In the genomic region with DNA sequence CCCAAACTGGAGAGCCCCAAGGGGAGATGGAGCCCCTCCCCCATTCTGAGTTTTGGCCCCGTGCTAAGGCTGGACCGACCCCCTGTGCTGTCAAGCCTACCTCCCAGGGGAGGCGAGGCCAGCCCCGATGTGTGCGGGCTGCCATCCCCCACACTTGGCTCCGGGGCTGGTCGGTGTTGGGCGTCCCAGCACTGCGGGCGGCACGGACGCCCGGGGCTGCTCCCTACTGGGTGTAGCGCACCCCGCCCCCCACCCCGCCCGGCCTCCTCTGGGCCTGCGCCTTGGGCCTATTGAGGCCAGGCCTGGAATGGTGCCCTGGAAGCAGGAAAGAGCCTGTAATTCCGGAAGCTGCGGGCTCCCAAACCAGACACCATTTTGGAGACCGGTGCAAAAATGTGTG, we compare ENCODE assay signal across 22 cellular contexts.
"Had no signal": no experiment of that assay in that cellular context is flagged by ENCODE, and none has a peak within 500 bp of the region (broad histone marks: within the 10 kb centered on the region; RNA-seq: fewer than 3 reads in every experiment).

No MANE protein-coding gene starts in this region.

- H3K9me3 ChIP-seq: breast epithelium, esophagus muscularis mucosa, left lung, lower lobe of right lung, neutrophil, ovary, prostate gland, stomach, tibial artery had no signal

- H3K27ac ChIP-seq: breast epithelium, esophagus muscularis mucosa, left lung, lower lobe of right lung, neutrophil, ovary, prostate gland, stomach, tibial artery had no signal

- H3K4me3 ChIP-seq: breast epithelium, left lung, lower lobe of right lung, ovary, prostate gland, stomach, tibial artery had no signal

- H3K36me3 ChIP-seq: breast epithelium, esophagus muscularis mucosa, left lung, lower lobe of right lung, neutrophil, ovary, prostate gland had no signal

- H3K4me1 ChIP-seq: breast epithelium, prostate gland had no signal

- H3K27me3 ChIP-seq: breast epithelium, esophagus muscularis mucosa, left lung, ovary, stomach, tibial artery had no signal

- DNase-seq: activated B cell treated with CpG ODN at 0.5 μM for 24 hours; activated CD4-positive, alpha-beta T cell treated with anti-CD3 and anti-CD28 coated beads for 36 hours; activated naive CD4-positive, alpha-beta T cell; activated T-cell treated with anti-CD3 and anti-CD28 coated beads for 4 hours; activated T-cell treated with anti-CD3 and anti-CD28 coated beads, Interleukin-2, amount 50 U/mL, for 72 hours; central memory CD4-positive, alpha-beta T cell; left lung; lower lobe of right lung; retina; stimulated activated CD4-positive, alpha-beta T cell treated with anti-CD3 and anti-CD28 coated beads, Interleukin-4, amount 100 ng/mL, for 24 hours; stomach; T-helper 17 cell; T1000 had no signal

- ATAC-seq: activated CD4-positive, alpha-beta T cell treated with anti-CD3 and anti-CD28 coated beads for 36 hours; activated naive CD4-positive, alpha-beta T cell treated with anti-CD3 and anti-CD28 coated beads, Interleukin-2, amount 50 U/mL, for 72 hours; activated T-cell treated with anti-CD3 and anti-CD28 coated beads, Interleukin-2, amount 50 U/mL, for 72 hours; left lung; lower lobe of right lung; sciatic nerve; stimulated activated effector memory CD8-positive, alpha-beta T cell treated with anti-CD3 and anti-CD28 coated beads, Interleukin-12 subunit alpha, Interleukin-12 subunit beta, amount 100 ng/mL, for 72 hours; T-helper 17 cell had no signal
